ENCODE assay signal across 18 cellular contexts in genomic region chr9:110691002-110691549, GRCh38. TPM values are rescaled to one million over a fixed set of nuclear protein-coding genes. Genes with fewer than 3 reads are reported as not detected.
A peak's percentile ranks its signal among the peaks of the same experiment; 100 is the strongest.
DNase-seq lines count a peak whose midpoint lies in the region; ATAC-seq, FAIRE-seq and TF ChIP-seq lines count a peak whose summit lies in the region.
"Had no signal": no experiment of that assay in that cellular context is flagged by ENCODE, and none has a peak within 500 bp of the region (broad histone marks: within the 10 kb centered on the region; RNA-seq: fewer than 3 reads in every experiment).

No MANE protein-coding gene starts in this region.

- H3K4me1 ChIP-seq in HAP-1 (no peaks in the 10 kb centered on the region), body of pancreas (no peaks in the 10 kb centered on the region), prostate gland (replicated peaks) (no peaks in the 10 kb centered on the region)
- H3K4me1 ChIP-seq: BLaER1 treated with 17β-estradiol and CSF1 and Interleukin-3, amounts not matched to agents 10 nM and 100 nM; right atrium auricular region; tibial nerve had no signal

- POLR2A ChIA-PET in activated CD8-positive, alpha-beta T cell treated with anti-CD3 and anti-CD28 coated beads, Interleukin-2, amount 10 ng/mL, durations not matched to agents 7 days and 5 days (lab: Charles Lee): no interaction called here

- H3K4me3 Mint-ChIP-seq in activated CD8-positive, alpha-beta T cell treated with anti-CD3 and anti-CD28 coated beads, Interleukin-2, amount 10 ng/mL, durations not matched to agents 7 days and 5 days: no peak overlapping the region

- peak; percentile 47 for ATAC-seq in activated CD8-positive, alpha-beta T cell treated with anti-CD3 and anti-CD28 coated beads, Interleukin-2, amount 10 ng/mL, durations not matched to agents 7 days and 5 days
- no peak for ATAC-seq in body of pancreas
- ATAC-seq: activated CD4-positive, CD25-positive, alpha-beta regulatory T cell treated with anti-CD3 and anti-CD28 coated beads, Interleukin-2, amount 50 U/mL, for 24 hours had no signal

- no peak overlapping the region for H3K27ac ChIP-seq in body of pancreas
- H3K27ac ChIP-seq in prostate gland: no peak overlapping the region
- H3K27ac ChIP-seq: BLaER1 treated with 17β-estradiol and CSF1 and Interleukin-3, amounts not matched to agents 10 nM and 100 nM; right atrium auricular region; tibial nerve had no signal

- DNase-seq in EH (ENCODE audit: low read depth) (peak; percentile 75), HTR-8/SVneo (ENCODE audit: insufficient read length, low spot score) (no peak), foreskin melanocyte (peak; percentile 2), NCI-H1417 treated with DMSO at 0.1 percent for 48 hours (lab: John Stamatoyannopoulos, UW) (no peak), HAP-1 (ENCODE audit: low spot score in 2 of 2) (no peak), body of pancreas (no peak), prostate gland (ENCODE audit: low spot score) (no peak)
- peak; percentile 23 for DNase-seq in activated CD8-positive, alpha-beta T cell treated with anti-CD3 and anti-CD28 coated beads, Interleukin-2, amount 10 ng/mL, durations not matched to agents 7 days and 5 days
- DNase-seq: activated T-cell treated with anti-CD3 and anti-CD28 coated beads, Interleukin-2, amount 50 U/mL, for 1 hour; cortex of kidney; NCI-H1436; NCI-H446; stimulated activated CD8-positive, alpha-beta memory T cell treated with anti-CD3 and anti-CD28 coated beads, Interleukin-4, amount 100 ng/mL, for 48 hours had no signal

- H3K9me3 ChIP-seq in HAP-1: no peaks in the 10 kb centered on the region
- H3K9me3 ChIP-seq in body of pancreas: no peaks in the 10 kb centered on the region
- no peaks in the 10 kb centered on the region for H3K9me3 ChIP-seq in prostate gland
- H3K9me3 ChIP-seq: BLaER1 treated with 17β-estradiol and CSF1 and Interleukin-3, amounts not matched to agents 10 nM and 100 nM; right atrium auricular region; tibial nerve had no signal

- no peaks in the 10 kb centered on the region for H3K36me3 ChIP-seq in HAP-1 (replicated peaks)
- no peaks in the 10 kb centered on the region for H3K36me3 ChIP-seq in body of pancreas (replicated peaks in 1 of 2; ENCODE audit: insufficient read depth in 1 of 2, low read depth in 2 of 2)
- H3K36me3 ChIP-seq in prostate gland: no peaks in the 10 kb centered on the region
- H3K36me3 ChIP-seq: BLaER1 treated with 17β-estradiol and CSF1 and Interleukin-3, amounts not matched to agents 10 nM and 100 nM; right atrium auricular region; tibial nerve had no signal

- H3K27me3 Mint-ChIP-seq in activated CD8-positive, alpha-beta T cell treated with anti-CD3 and anti-CD28 coated beads, Interleukin-2, amount 10 ng/mL, durations not matched to agents 7 days and 5 days (ENCODE audit: low read depth): no peaks in the 10 kb centered on the region

- CTCF ChIA-PET in activated CD8-positive, alpha-beta T cell treated with anti-CD3 and anti-CD28 coated beads, Interleukin-2, amount 10 ng/mL, durations not matched to agents 7 days and 5 days (lab: Charles Lee): no interaction called here

- H3K27ac Mint-ChIP-seq in activated CD8-positive, alpha-beta T cell treated with anti-CD3 and anti-CD28 coated beads, Interleukin-2, amount 10 ng/mL, durations not matched to agents 7 days and 5 days: no peak overlapping the region

- FAIRE-seq in HTR-8/SVneo (lab: Jason Lieb, UNC): peak; percentile 68
- FAIRE-seq: GM19239 had no signal

- in situ Hi-C loops in HAP-1 (cut with MboI; ENCODE audit: low sequenced_read_pairs): no loop called here

- no peaks in the 10 kb centered on the region for H3K9me3 Mint-ChIP-seq in activated CD8-positive, alpha-beta T cell treated with anti-CD3 and anti-CD28 coated beads, Interleukin-2, amount 10 ng/mL, durations not matched to agents 7 days and 5 days (ENCODE audit: insufficient read depth)

- H3K4me3 ChIP-seq in HAP-1 (no peak overlapping the region), body of pancreas (no peak overlapping the region), prostate gland (no peak overlapping the region)
- H3K4me3 ChIP-seq: BLaER1 treated with 17β-estradiol and CSF1 and Interleukin-3, amounts not matched to agents 10 nM and 100 nM; right atrium auricular region; tibial nerve had no signal

- H3K4me1 Mint-ChIP-seq in activated CD8-positive, alpha-beta T cell treated with anti-CD3 and anti-CD28 coated beads, Interleukin-2, amount 10 ng/mL, durations not matched to agents 7 days and 5 days (ENCODE audit: low read depth): no peaks in the 10 kb centered on the region

- H3K27me3 ChIP-seq in HAP-1 (ENCODE audit: low read depth) (no peaks in the 10 kb centered on the region), body of pancreas (no peaks in the 10 kb centered on the region), prostate gland (replicated peaks; ENCODE audit: insufficient read depth) (no peaks in the 10 kb centered on the region)
- H3K27me3 ChIP-seq: BLaER1 treated with 17β-estradiol and CSF1 and Interleukin-3, amounts not matched to agents 10 nM and 100 nM; right atrium auricular region; tibial nerve had no signal

- TF ChIP-seq POLR2A in body of pancreas (IDR thresholded peaks at IDR 0.05) (no peak), prostate gland (IDR thresholded peaks at IDR 0.05) (no peak)

- TF ChIP-seq CTCF in body of pancreas (IDR thresholded peaks at IDR 0.05) (no peak), prostate gland (IDR thresholded peaks at IDR 0.05) (no peak)

- no peaks in the 10 kb centered on the region for H3K36me3 Mint-ChIP-seq in activated CD8-positive, alpha-beta T cell treated with anti-CD3 and anti-CD28 coated beads, Interleukin-2, amount 10 ng/mL, durations not matched to agents 7 days and 5 days (ENCODE audit: low read depth)

- 91 to 92% methylated on average over 5 of the region's 5 CpGs for WGBS in body of pancreas, 2 donors
- WGBS in prostate gland: 93% methylated on average over 5 of the region's 5 CpGs

- intact Hi-C loops in body of pancreas (cut with DNase I) (no loop called here), prostate gland (cut with DNase I) (no loop called here)

RNA-seq across cellular contexts. Expression of gene MUSK, which starts 22.5 kb away (rescaled TPM):
- total RNA-seq in activated CD8-positive, alpha-beta T cell treated with anti-CD3 and anti-CD28 coated beads, Interleukin-2, amount 10 ng/mL, durations not matched to agents 7 days and 5 days: not detected
- total RNA-seq in body of pancreas: not detected
- total RNA-seq in prostate gland: 1 to 10 TPM in 1 of 2 donors, under 1 TPM in 1; 0.64 to 7.6 TPM

Comparison
In these comparisons a context has a peak if more than half of its experiments do, and no peak if none do; other contexts are left out.
1. DNase-seq: peak in EH (single experiment), activated CD8-positive, alpha-beta T cell treated with anti-CD3 and anti-CD28 coated beads, Interleukin-2, amount 10 ng/mL, durations not matched to agents 7 days and 5 days (single experiment) and foreskin melanocyte (single experiment); none in HTR-8/SVneo (single experiment), NCI-H1417 treated with DMSO at 0.1 percent for 48 hours (single experiment), HAP-1 (0 of 2), body of pancreas (0 of 4) and prostate gland (single experiment).